8 cellular contexts compared by ENCODE assay signal in genomic region chr18:12904012-12904516, GRCh38. TPM values are rescaled to one million over a fixed set of nuclear protein-coding genes. Genes with fewer than 3 reads are reported as not detected.
DNase-seq lines count a peak whose midpoint lies in the region; ATAC-seq and TF ChIP-seq lines count a peak whose summit lies in the region.

No MANE protein-coding gene starts in this region.

- H3K27ac ChIP-seq in coronary artery: no peak overlapping the region

- TF ChIP-seq CTCF in activated CD8-positive, alpha-beta T cell treated with anti-CD3 and anti-CD28 coated beads for 36 hours (IDR thresholded peaks at IDR 0.05): no peak
- TF ChIP-seq CTCF in coronary artery (IDR thresholded peaks at IDR 0.05): no peak

- H3K36me3 Mint-ChIP-seq in activated CD8-positive, alpha-beta T cell treated with anti-CD3 and anti-CD28 coated beads for 36 hours (ENCODE audit: low read depth): no peaks in the 10 kb centered on the region

- ATAC-seq in activated CD8-positive, alpha-beta T cell treated with anti-CD3 and anti-CD28 coated beads for 36 hours: peak; percentile 82
- peak; percentile 55 to 56 for ATAC-seq in left cardiac atrium
- ATAC-seq in GM21390 (IDR thresholded peaks at IDR 0.05; ENCODE audit: unreplicated experiment): no peak

- no peak overlapping the region for H3K4me3 ChIP-seq in coronary artery

- intact Hi-C loops in activated CD8-positive, alpha-beta T cell treated with anti-CD3 and anti-CD28 coated beads for 36 hours (cut with micrococcal nuclease): no loop called here
- intact Hi-C loops in left cardiac atrium (cut with DNase I): no loop called here

- peak; percentile 53 for DNase-seq in DMS 273 (lab: John Stamatoyannopoulos, UW; ENCODE audit: unreplicated experiment)
- no peak for DNase-seq in DMS 273 treated with DMSO at 0.1 percent for 48 hours (lab: John Stamatoyannopoulos, UW)
- DNase-seq in activated CD8-positive, alpha-beta T cell treated with anti-CD3 and anti-CD28 coated beads for 36 hours: peak; percentile 77
- DNase-seq in left cardiac atrium: peak; percentile 48
- peak in 2 of 3 donors; percentile 22 to 35 for DNase-seq in stimulated activated CD4-positive, alpha-beta T cell treated with anti-CD3 and anti-CD28 coated beads, TNF-alpha, amount 100 ng/mL, for 48 hours (ENCODE audit: low read depth in 3 of 3)
- DNase-seq in NCI-H774 (lab: John Stamatoyannopoulos, UW): no peak
- DNase-seq in coronary artery (ENCODE audit: low spot score): no peak

- no peaks in the 10 kb centered on the region for H3K9me3 Mint-ChIP-seq in activated CD8-positive, alpha-beta T cell treated with anti-CD3 and anti-CD28 coated beads for 36 hours

- CTCF ChIA-PET in activated CD8-positive, alpha-beta T cell treated with anti-CD3 and anti-CD28 coated beads for 36 hours (lab: Charles Lee): interaction anchor here (1.0 to 3.1 kb wide), 9 partner anchors 10 to 229 kb away, joined by 3 to 20 read pairs (median 3); no protein-coding TSS in a partner anchor

- peak overlapping the region; percentile 48 for H3K4me3 Mint-ChIP-seq in activated CD8-positive, alpha-beta T cell treated with anti-CD3 and anti-CD28 coated beads for 36 hours

- POLR2A ChIA-PET in activated CD8-positive, alpha-beta T cell treated with anti-CD3 and anti-CD28 coated beads for 36 hours (lab: Charles Lee): interaction anchor here (0.9 to 1.1 kb wide), 2 partner anchors 21 to 23 kb away, joined by 3 read pairs; no protein-coding TSS in a partner anchor

- H3K27me3 Mint-ChIP-seq in activated CD8-positive, alpha-beta T cell treated with anti-CD3 and anti-CD28 coated beads for 36 hours: no peaks in the 10 kb centered on the region

- peaks cover 4% of the 10 kb centered on the region for H3K4me1 Mint-ChIP-seq in activated CD8-positive, alpha-beta T cell treated with anti-CD3 and anti-CD28 coated beads for 36 hours (ENCODE audit: low read depth)

- peak overlapping the region; percentile 60 for H3K27ac Mint-ChIP-seq in activated CD8-positive, alpha-beta T cell treated with anti-CD3 and anti-CD28 coated beads for 36 hours

RNA-seq across cellular contexts. Expression of gene PTPN2, which starts 20.0 kb away (rescaled TPM):
- 10 to 100 TPM; 50.8 to 55.8 TPM for total RNA-seq in activated CD8-positive, alpha-beta T cell treated with anti-CD3 and anti-CD28 coated beads for 36 hours
- total RNA-seq in left cardiac atrium: 10 to 100 TPM; 15.0 to 18.1 TPM

RNA-seq across cellular contexts. Expression of gene SEH1L, which starts 43.7 kb away (rescaled TPM):
- total RNA-seq in activated CD8-positive, alpha-beta T cell treated with anti-CD3 and anti-CD28 coated beads for 36 hours: 100 to 1,000 TPM; 105 to 110 TPM
- 10 to 100 TPM; 16.9 to 28.9 TPM for total RNA-seq in left cardiac atrium

Comparison
In these comparisons a context has a peak if more than half of its experiments do, and no peak if none do; other contexts are left out.
1. DNase-seq: peak in DMS 273 (single experiment), activated CD8-positive, alpha-beta T cell treated with anti-CD3 and anti-CD28 coated beads for 36 hours (single experiment), left cardiac atrium (single experiment) and stimulated activated CD4-positive, alpha-beta T cell treated with anti-CD3 and anti-CD28 coated beads, TNF-alpha, amount 100 ng/mL, for 48 hours (2 of 3); none in DMS 273 treated with DMSO at 0.1 percent for 48 hours (single experiment), NCI-H774 (single experiment) and coronary artery (single experiment).